ENCODE assay signal across 8 cellular contexts in the genomic region with DNA sequence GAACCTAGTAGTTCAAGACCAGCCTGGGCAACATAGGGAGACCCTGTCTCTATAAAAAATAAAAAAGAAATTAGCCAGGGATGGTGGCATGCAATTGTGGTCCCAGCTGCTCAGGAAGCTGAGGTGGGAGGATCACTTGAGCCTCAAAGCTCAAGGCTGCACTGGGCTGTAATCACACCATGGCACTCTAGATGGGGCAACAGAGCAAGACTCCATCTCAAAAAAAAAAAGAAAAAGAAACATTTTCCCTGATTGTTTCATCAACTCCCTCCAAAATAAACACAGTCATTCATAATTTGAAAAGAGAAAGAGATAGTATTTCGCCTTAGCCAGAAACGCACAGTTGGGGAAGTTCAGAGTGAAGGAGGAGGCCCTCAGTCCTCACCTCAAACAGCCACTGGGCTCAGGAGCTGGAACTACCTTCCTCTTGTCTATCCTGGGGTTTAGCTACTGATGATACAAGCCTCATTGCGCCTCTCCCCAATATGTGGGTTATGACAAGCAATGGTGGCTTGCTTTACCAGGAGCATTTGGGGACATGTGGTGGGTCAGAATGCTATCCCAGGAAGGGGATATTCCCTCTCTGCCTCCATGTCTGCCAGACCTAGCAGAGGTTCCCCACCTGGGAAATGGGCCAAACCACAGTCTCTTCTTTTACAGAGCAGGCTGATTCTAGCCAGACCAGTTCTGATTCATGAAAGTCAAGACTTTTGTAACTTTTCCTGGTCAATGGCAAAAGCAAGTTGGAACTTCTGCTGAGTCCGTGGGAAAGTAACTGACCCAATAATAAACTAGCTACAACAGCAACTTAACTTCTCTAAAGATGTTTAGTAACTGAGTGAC. TPM values are rescaled to one million over a fixed set of nuclear protein-coding genes. Genes with fewer than 3 reads are reported as not detected.
DNase-seq lines count a peak whose midpoint lies in the region; ATAC-seq, FAIRE-seq and TF ChIP-seq lines count a peak whose summit lies in the region.

No MANE protein-coding gene starts in this region.

- H3K27ac ChIP-seq in lower lobe of right lung, result peak overlapping the region; percentile 68
- H3K27ac ChIP-seq in aorta (ENCODE audit: low read depth in 1 of 2, low read length in 2 of 2), result peak overlapping the region in 1 of 2 donors; percentile 64

- H3K4me3 Mint-ChIP-seq in activated T-helper 17 cell treated with anti-CD3 and anti-CD28 coated beads, Interleukin-2, amount 50 U/mL, for 72 hours, result no peak overlapping the region

- H3K27me3 Mint-ChIP-seq in activated T-helper 17 cell treated with anti-CD3 and anti-CD28 coated beads, Interleukin-2, amount 50 U/mL, for 72 hours, result peaks cover 12% of the 10 kb centered on the region

- DNase-seq in SKM-1 treated with dmso at 0.1 percent for 144 hours (lab: John Stamatoyannopoulos, UW; ENCODE audit: unreplicated experiment), result peak; percentile 22
- DNase-seq in SKM-1 (lab: John Stamatoyannopoulos, UW; ENCODE audit: unreplicated experiment), result no peak
- DNase-seq in bronchial epithelial cell (ENCODE audit: low read depth), result peak; percentile 95
- DNase-seq in lower lobe of right lung, result no peak
- DNase-seq in aorta, result peak in 1 of 2 donors; percentile 83
- DNase-seq in activated CD8-positive, alpha-beta memory T cell treated with anti-CD3 and anti-CD28 coated beads, Interleukin-2, amount 50 U/mL, for 4 hours, result no peak

- intact Hi-C loops in lower lobe of right lung (cut with DNase I) (no loop called here), aorta (cut with DNase I) (loop anchor here in 1 of 2 donors (5.0 kb wide), 1 partner anchor 136 kb away; the partner anchor contains the start of gene MERTK)

- no peaks in the 10 kb centered on the region for H3K27me3 ChIP-seq in bronchial epithelial cell (ENCODE audit: control insufficient read depth, insufficient read depth, low read length)
- H3K27me3 ChIP-seq in lower lobe of right lung (ENCODE audit: low read depth), result no peaks in the 10 kb centered on the region
- no peaks in the 10 kb centered on the region for H3K27me3 ChIP-seq in aorta (ENCODE audit: control insufficient read depth in 1 of 2, insufficient read depth in 2 of 2, low read length in 1 of 2)

- WGBS in aorta, 2 donors, result 26% methylated on average over 4 of the region's 4 CpGs

- peak; percentile 7 for TF ChIP-seq CTCF in bronchial epithelial cell (IDR thresholded peaks at IDR 0.05; ENCODE audit: insufficient read depth, low read length, severe bottlenecking)
- no peak for TF ChIP-seq CTCF in lower lobe of right lung (IDR thresholded peaks at IDR 0.05)

- H3K36me3 Mint-ChIP-seq in activated T-helper 17 cell treated with anti-CD3 and anti-CD28 coated beads, Interleukin-2, amount 50 U/mL, for 72 hours (ENCODE audit: low read depth), result no peaks in the 10 kb centered on the region

- H3K4me1 ChIP-seq in lower lobe of right lung (peaks cover 31% of the 10 kb centered on the region), aorta (ENCODE audit: control insufficient read depth in 1 of 2, insufficient read depth in 2 of 2, low read length in 2 of 2) (no peaks in the 10 kb centered on the region)

- H3K4me1 Mint-ChIP-seq in activated T-helper 17 cell treated with anti-CD3 and anti-CD28 coated beads, Interleukin-2, amount 50 U/mL, for 72 hours, result no peaks in the 10 kb centered on the region

- H3K36me3 ChIP-seq in bronchial epithelial cell (ENCODE audit: control insufficient read depth, insufficient read depth, low read length), result no peaks in the 10 kb centered on the region
- H3K36me3 ChIP-seq in lower lobe of right lung, result no peaks in the 10 kb centered on the region
- H3K36me3 ChIP-seq in aorta (ENCODE audit: control insufficient read depth in 1 of 2, insufficient read depth in 2 of 2, low read length in 1 of 2), result no peaks in the 10 kb centered on the region

- H3K27ac Mint-ChIP-seq in activated T-helper 17 cell treated with anti-CD3 and anti-CD28 coated beads, Interleukin-2, amount 50 U/mL, for 72 hours, result no peak overlapping the region

- H3K9me3 ChIP-seq in lower lobe of right lung, result no peaks in the 10 kb centered on the region
- H3K9me3 ChIP-seq in aorta (ENCODE audit: control insufficient read depth, low read length), result no peaks in the 10 kb centered on the region

- H3K9me3 Mint-ChIP-seq in activated T-helper 17 cell treated with anti-CD3 and anti-CD28 coated beads, Interleukin-2, amount 50 U/mL, for 72 hours, result peaks cover 5% of the 10 kb centered on the region

- ATAC-seq in lower lobe of right lung (peak; percentile 67 to 70), aorta (ENCODE audit: low FRiP score) (peak; percentile 59), HG03045 (IDR thresholded peaks at IDR 0.05; ENCODE audit: unreplicated experiment) (no peak)
- no peak for ATAC-seq in activated T-helper 17 cell treated with anti-CD3 and anti-CD28 coated beads, Interleukin-2, amount 50 U/mL, for 72 hours (replicated peaks)

- no peak for FAIRE-seq in bronchial epithelial cell (lab: Jason Lieb, UNC)

- no peak overlapping the region for H3K4me3 ChIP-seq in bronchial epithelial cell (ENCODE audit: low read depth, low read length)
- H3K4me3 ChIP-seq in lower lobe of right lung, result no peak overlapping the region
- H3K4me3 ChIP-seq in aorta (ENCODE audit: low read length in 2 of 2), result no peak overlapping the region

RNA-seq across cellular contexts. Expression of gene TMEM87B, which starts 22.2 kb away (rescaled TPM):
- total RNA-seq in bronchial epithelial cell, result 31.4 and 37.1 TPM in 2 replicates
- total RNA-seq in lower lobe of right lung, result 23.6 TPM
- 10 to 100 TPM; 28.3 to 31.5 TPM for total RNA-seq in aorta
- 10 to 100 TPM in 1 of 2 donors, 1 to 10 TPM in 1; 5.4 to 11.6 TPM for polyA plus RNA-seq in aorta
- total RNA-seq in activated T-helper 17 cell treated with anti-CD3 and anti-CD28 coated beads, Interleukin-2, amount 50 U/mL, for 72 hours, result 10 to 100 TPM; 19.9 to 27.7 TPM

Comparison
In these comparisons a context has a peak if more than half of its experiments do, and no peak if none do; other contexts are left out.
1. DNase-seq: peak in SKM-1 treated with dmso at 0.1 percent for 144 hours (single experiment) and bronchial epithelial cell (single experiment); none in SKM-1 (single experiment), lower lobe of right lung (single experiment) and activated CD8-positive, alpha-beta memory T cell treated with anti-CD3 and anti-CD28 coated beads, Interleukin-2, amount 50 U/mL, for 4 hours (single experiment).
2. ATAC-seq: peak in lower lobe of right lung (2 of 2) and aorta (single experiment); none in activated T-helper 17 cell treated with anti-CD3 and anti-CD28 coated beads, Interleukin-2, amount 50 U/mL, for 72 hours (single experiment) and HG03045 (single experiment).